In the genomic region with DNA sequence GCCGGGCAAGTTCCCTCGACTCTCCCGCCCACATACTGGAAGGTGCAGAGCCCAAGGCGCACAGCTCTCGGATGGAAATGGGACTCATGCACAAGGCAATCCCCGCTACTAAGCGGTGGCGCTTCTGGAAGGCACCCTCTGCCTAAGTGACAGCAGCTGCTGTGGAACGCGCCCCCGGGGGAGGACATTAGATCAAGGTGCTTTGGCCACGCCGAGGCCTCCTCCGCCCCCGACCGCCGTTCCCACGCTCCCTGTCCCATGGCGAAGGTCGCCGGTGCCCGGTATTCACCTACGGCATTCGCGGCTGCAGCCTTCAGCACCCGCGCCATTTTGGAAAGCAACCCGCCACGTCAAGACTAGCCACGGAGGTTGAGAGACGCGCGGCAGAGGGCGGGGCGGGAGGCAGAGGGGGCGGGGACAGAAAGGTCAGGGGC, we compare ENCODE assay signal across 8 cellular contexts. TPM values are rescaled to one million over a fixed set of nuclear protein-coding genes. Genes with fewer than 3 reads are reported as not detected.
DNase-seq lines count a peak whose midpoint lies in the region; ATAC-seq lines count a peak whose summit lies in the region.

A gene (minus strand): TSS at position 339 of the 434 bp plus-strand sequence. CDS start 10 bp downstream, at position 329.

- no peaks in the 10 kb centered on the region for H3K9me3 ChIP-seq in mesodermal cell (ENCODE audit: control insufficient read depth, low read length)

- no peak within 1 kb of the TSS for H3K27ac Mint-ChIP-seq in activated CD4-positive, alpha-beta memory T cell treated with anti-CD3 and anti-CD28 coated beads for 36 hours

- WGBS in mesodermal cell (ENCODE audit: insufficient coverage in 2 of 2), 2 experiments = 0 to 1% methylated on average over 26 to 30 of the region's 36 CpGs

- no peaks in the 10 kb centered on the region for H3K27me3 Mint-ChIP-seq in activated CD4-positive, alpha-beta memory T cell treated with anti-CD3 and anti-CD28 coated beads for 36 hours

- POLR2A ChIA-PET in activated CD4-positive, alpha-beta memory T cell treated with anti-CD3 and anti-CD28 coated beads for 36 hours (lab: Charles Lee) = interaction anchor here (1.3 to 2.6 kb wide), 4 partner anchors 9 to 95 kb away, joined by 4 to 20 read pairs (median 9); a partner anchor contains a TSS

- DNase-seq in CD1c-positive myeloid dendritic cell (ENCODE audit: extremely low spot score) (peak; percentile 94), NCI-H69 (lab: John Stamatoyannopoulos, UW) (peak; percentile 86)
- DNase-seq in activated CD4-positive, alpha-beta memory T cell treated with anti-CD3 and anti-CD28 coated beads for 36 hours = peak; percentile 94
- DNase-seq in effector CD4-positive, alpha-beta T cell = peak; percentile 84
- DNase-seq in stimulated activated CD8-positive, alpha-beta memory T cell treated with anti-CD3 and anti-CD28 coated beads, Interleukin-15, amount 100 ng/mL, for 48 hours (ENCODE audit: low read depth in 2 of 2) = peak; percentile 79

- H3K4me1 ChIP-seq in mesodermal cell (ENCODE audit: control insufficient read depth, insufficient read depth, low read length, poor library complexity, severe bottlenecking) = peaks cover 4% of the 10 kb centered on the region

- H3K36me3 ChIP-seq in mesodermal cell (ENCODE audit: control insufficient read depth, insufficient read depth, low read length) = peaks cover 5% of the 10 kb centered on the region

- no peaks in the 10 kb centered on the region for H3K9me3 Mint-ChIP-seq in activated CD4-positive, alpha-beta memory T cell treated with anti-CD3 and anti-CD28 coated beads for 36 hours

- H3K36me3 Mint-ChIP-seq in activated CD4-positive, alpha-beta memory T cell treated with anti-CD3 and anti-CD28 coated beads for 36 hours = peaks cover 5% of the 10 kb centered on the region

- ATAC-seq in GM19372 (IDR thresholded peaks at IDR 0.05; ENCODE audit: low read depth, unreplicated experiment) = peak; percentile 78
- peak; percentile 79 for ATAC-seq in HG03520 (IDR thresholded peaks at IDR 0.05; ENCODE audit: unreplicated experiment)

- intact Hi-C loops in activated CD4-positive, alpha-beta memory T cell treated with anti-CD3 and anti-CD28 coated beads for 36 hours (cut with micrococcal nuclease) = loop anchor here (1.0 kb wide), 3 partner anchors 30 to 97 kb away; a partner anchor contains a TSS

- peaks cover 11% of the 10 kb centered on the region for H3K4me1 Mint-ChIP-seq in activated CD4-positive, alpha-beta memory T cell treated with anti-CD3 and anti-CD28 coated beads for 36 hours (ENCODE audit: low read depth)

- H3K4me3 ChIP-seq in mesodermal cell (ENCODE audit: extremely low read depth, insufficient read depth, low read length, poor library complexity, severe bottlenecking) = peak within 1 kb of the TSS; percentile 84

- H3K27ac ChIP-seq in mesodermal cell (ENCODE audit: low read depth, low read length, severe bottlenecking) = peak within 1 kb of the TSS; percentile 90

- H3K4me3 Mint-ChIP-seq in activated CD4-positive, alpha-beta memory T cell treated with anti-CD3 and anti-CD28 coated beads for 36 hours = no peak within 1 kb of the TSS

- CTCF ChIA-PET in activated CD4-positive, alpha-beta memory T cell treated with anti-CD3 and anti-CD28 coated beads for 36 hours (lab: Charles Lee) = interaction anchor here (3.4 to 4.1 kb wide), 2 partner anchors 28 to 59 kb away, joined by 27 to 28 read pairs; a partner anchor contains a TSS

RNA-seq across cellular contexts. Expression of the gene that starts here (rescaled TPM):
- total RNA-seq in activated CD4-positive, alpha-beta memory T cell treated with anti-CD3 and anti-CD28 coated beads for 36 hours = 10 to 100 TPM; 12.0 to 16.1 TPM
- 22.4 TPM for polyA plus RNA-seq in mesodermal cell (2013, experiment 1 of 2)
- 24.0 TPM for polyA plus RNA-seq in mesodermal cell (2013, experiment 2 of 2)

Comparison
In these comparisons a context has a peak if more than half of its experiments do, and no peak if none do; other contexts are left out.
1. Peak in every context shown above with its lines: DNase-seq, ATAC-seq, H3K4me3 ChIP-seq and H3K27ac ChIP-seq.